24 cellular contexts compared by ENCODE assay signal in the genomic region with DNA sequence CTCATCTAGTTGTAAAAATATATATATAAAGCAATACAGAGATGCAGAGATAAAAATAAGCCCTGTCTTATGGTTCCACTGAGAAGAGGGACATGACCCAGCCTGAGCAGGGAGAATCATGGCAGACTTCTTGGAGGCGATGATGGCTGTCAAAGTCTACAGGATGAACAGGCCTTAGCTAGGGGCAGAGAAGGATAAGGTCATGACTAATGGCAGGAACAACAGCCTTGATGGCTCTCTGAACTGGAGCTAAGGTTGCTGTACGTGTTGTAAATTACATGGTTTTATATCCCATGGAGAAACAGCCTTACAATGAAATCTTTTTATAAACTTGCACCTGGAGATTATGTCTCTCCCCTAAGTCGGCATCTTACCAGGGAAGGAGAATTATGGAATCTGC. TPM values are rescaled to one million over a fixed set of nuclear protein-coding genes. Genes with fewer than 3 reads are reported as not detected.
DNase-seq lines count a peak whose midpoint lies in the region; ATAC-seq, FAIRE-seq and TF ChIP-seq lines count a peak whose summit lies in the region.
"Had no signal": no experiment of that assay in that cellular context is flagged by ENCODE, and none has a peak within 500 bp of the region (broad histone marks: within the 10 kb centered on the region; RNA-seq: fewer than 3 reads in every experiment).

No MANE protein-coding gene starts in this region.

- H3K9me3 Mint-ChIP-seq in astrocyte (ENCODE audit: unreplicated experiment) (peaks cover 3% of the 10 kb centered on the region), HFFc6 (peaks cover 4% of the 10 kb centered on the region; the same call in 1 of the 2 replicates)
- H3K9me3 Mint-ChIP-seq in naive thymus-derived CD8-positive, alpha-beta T cell: peaks cover 0 to 21% (median 1%) of the 10 kb centered on the region in 9 donors
- H3K9me3 Mint-ChIP-seq: central memory CD8-positive, alpha-beta T cell had no signal

- WGBS in testis, 2 donors: 94 to 96% methylated on average over 3 of the region's 3 CpGs

- TF ChIP-seq POLR2A in testis (IDR thresholded peaks at IDR 0.05): no peak

- BruUV-seq in PC-3 (replicated peaks; lab: Mats Ljungman, UMichigan) (no TSS peak), A673 (replicated peaks; lab: Mats Ljungman, UMichigan) (no TSS peak)

- no peaks in the 10 kb centered on the region for H3K9me2 ChIP-seq in PC-3 (replicated peaks; ENCODE audit: low read length)

- H3K9me3 ChIP-seq in BLaER1 treated with 17β-estradiol and CSF1 and Interleukin-3, amounts not matched to agents 10 nM and 100 nM (replicated peaks in 1 of 11): peaks cover 19 to 29% (median 25%) of the 10 kb centered on the region in 11 experiments
- H3K9me3 ChIP-seq in astrocyte (ENCODE audit: insufficient read depth, low read depth, low read length) (no peaks in the 10 kb centered on the region), PC-3 (ENCODE audit: low read length) (no peaks in the 10 kb centered on the region), testis (no peaks in the 10 kb centered on the region), A673 (ENCODE audit: low read depth, low read length, poor library complexity, severe bottlenecking) (no peaks in the 10 kb centered on the region)
- H3K9me3 ChIP-seq: ovary had no signal

- H3K27ac Mint-ChIP-seq in astrocyte (ENCODE audit: unreplicated experiment): peak overlapping the region; percentile 55
- H3K27ac Mint-ChIP-seq in naive thymus-derived CD8-positive, alpha-beta T cell: peak overlapping the region in 7 of 10 donors; percentile 15 to 70 (median 36)
- H3K27ac Mint-ChIP-seq in HFFc6: no peak overlapping the region
- H3K27ac Mint-ChIP-seq: activated naive CD8-positive, alpha-beta T cell treated with anti-CD3 and anti-CD28 coated beads, Interleukin-2, amount 10 ng/mL, durations not matched to agents 7 days and 5 days had no signal

- H3K4me3 Mint-ChIP-seq in astrocyte (ENCODE audit: unreplicated experiment): no peak overlapping the region
- no peak overlapping the region for H3K4me3 Mint-ChIP-seq in naive thymus-derived CD8-positive, alpha-beta T cell
- no peak overlapping the region for H3K4me3 Mint-ChIP-seq in HFFc6
- H3K4me3 Mint-ChIP-seq: activated naive CD8-positive, alpha-beta T cell treated with anti-CD3 and anti-CD28 coated beads, Interleukin-2, amount 10 ng/mL, durations not matched to agents 7 days and 5 days; central memory CD8-positive, alpha-beta T cell had no signal

- no peak overlapping the region for H3K4me3 ChIP-seq in BLaER1 treated with 17β-estradiol and CSF1 and Interleukin-3, amounts not matched to agents 10 nM and 100 nM
- H3K4me3 ChIP-seq in GM12865 (ENCODE audit: low read depth, low read length) (peak overlapping the region; percentile 34), astrocyte (ENCODE audit: insufficient read depth, low read depth, low read length) (no peak overlapping the region), PC-3 (ENCODE audit: low read length) (no peak overlapping the region), testis (no peak overlapping the region), A673 (ENCODE audit: low read depth, low read length, poor library complexity, severe bottlenecking) (no peak overlapping the region)
- H3K4me3 ChIP-seq: dorsolateral prefrontal cortex, ovary, smooth muscle cell had no signal

- POLR2A ChIA-PET in naive thymus-derived CD8-positive, alpha-beta T cell (lab: Charles Lee): no interaction called here
- POLR2A ChIA-PET in PC-3 (lab: Charles Lee; ENCODE audit: unreplicated experiment) (no interaction called here), A673 (lab: Charles Lee; ENCODE audit: low non-redundant PET) (no interaction called here)

- H3K27me3 Mint-ChIP-seq in astrocyte (ENCODE audit: low read depth, unreplicated experiment) (no peaks in the 10 kb centered on the region), HFFc6 (ENCODE audit: insufficient read depth) (no peaks in the 10 kb centered on the region; the same call in 1 of the 2 replicates)
- H3K27me3 Mint-ChIP-seq in naive thymus-derived CD8-positive, alpha-beta T cell: no peaks in the 10 kb centered on the region
- H3K27me3 Mint-ChIP-seq: activated naive CD8-positive, alpha-beta T cell treated with anti-CD3 and anti-CD28 coated beads, Interleukin-2, amount 10 ng/mL, durations not matched to agents 7 days and 5 days; central memory CD8-positive, alpha-beta T cell had no signal

- H3K79me2 ChIP-seq in astrocyte (ENCODE audit: insufficient read depth, low read length) (peaks cover 92% of the 10 kb centered on the region), PC-3 (ENCODE audit: low read length) (no peaks in the 10 kb centered on the region)

- FAIRE-seq in astrocyte (lab: Jason Lieb, UNC): no peak
- FAIRE-seq: endothelial cell of umbilical vein, HTR-8/SVneo, keratinocyte had no signal

- peak overlapping the region; percentile 57 to 85 (median 79) for H3K4me2 ChIP-seq in BLaER1 treated with 17β-estradiol and CSF1 and Interleukin-3, amounts not matched to agents 10 nM and 100 nM
- H3K4me2 ChIP-seq in astrocyte (ENCODE audit: low read length) (no peak overlapping the region), PC-3 (ENCODE audit: low read length) (no peak overlapping the region)
- H3K4me2 ChIP-seq: smooth muscle cell had no signal

- H3K9ac ChIP-seq in BLaER1 treated with 17β-estradiol and CSF1 and Interleukin-3, amounts not matched to agents 10 nM and 100 nM: no peak overlapping the region
- H3K9ac ChIP-seq in astrocyte (ENCODE audit: low read length) (no peak overlapping the region), PC-3 (ENCODE audit: low read length) (no peak overlapping the region)

- DNase-seq in GM12865 (ENCODE audit: low read depth): no peak
- no peak for DNase-seq in astrocyte (ENCODE audit: low read depth)
- no peak for DNase-seq in naive thymus-derived CD8-positive, alpha-beta T cell
- DNase-seq in PC-3: no peak
- DNase-seq in testis: no peak
- DNase-seq in HFFc6: no peak
- no peak for DNase-seq in A673 (ENCODE audit: low spot score)
- DNase-seq: activated CD4-positive, alpha-beta T cell treated with anti-CD3 and anti-CD28 coated beads, Interleukin-2, amount 50 U/mL, for 1 hour; activated naive CD8-positive, alpha-beta T cell treated with anti-CD3 and anti-CD28 coated beads, Interleukin-2, amount 10 ng/mL, durations not matched to agents 7 days and 5 days; KBM-7; midbrain; NCI-H1417 treated with DMSO at 0.1 percent for 48 hours; NCI-H774; Right ventricle myocardium superior; stimulated activated CD4-positive, alpha-beta T cell treated with anti-CD3 and anti-CD28 coated beads, Interleukin-2, amount 100 ng/mL, for 24 hours had no signal

- peaks cover 53 to 76% (median 72%) of the 10 kb centered on the region in 10 experiments for H3K4me1 ChIP-seq in BLaER1 treated with 17β-estradiol and CSF1 and Interleukin-3, amounts not matched to agents 10 nM and 100 nM
- H3K4me1 ChIP-seq in astrocyte (ENCODE audit: insufficient read depth, low read length) (no peaks in the 10 kb centered on the region), PC-3 (ENCODE audit: insufficient read depth, low read length) (no peaks in the 10 kb centered on the region), testis (peaks cover 18% of the 10 kb centered on the region), A673 (ENCODE audit: insufficient read depth, low read length, poor library complexity, severe bottlenecking) (peaks cover 6% of the 10 kb centered on the region)

- ATAC-seq in naive thymus-derived CD8-positive, alpha-beta T cell: no peak
- no peak for ATAC-seq in PC-3

- CTCF ChIA-PET in PC-3 (lab: Charles Lee) (no interaction called here), A673 (lab: Charles Lee) (no interaction called here)

- H3K27ac ChIP-seq in BLaER1 treated with 17β-estradiol and CSF1 and Interleukin-3, amounts not matched to agents 10 nM and 100 nM: peak overlapping the region in 8 of 11 experiments; percentile 5 to 69 (median 32); a peak in 11 of 22 replicates
- H3K27ac ChIP-seq in astrocyte (ENCODE audit: low read depth, low read length) (no peak overlapping the region), PC-3 (ENCODE audit: low read length) (no peak overlapping the region), testis (peak overlapping the region in 1 of 2 donors; percentile 78), A673 (ENCODE audit: low read depth, low read length, poor library complexity, severe bottlenecking) (no peak overlapping the region)
- H3K27ac ChIP-seq: C4-2B had no signal

- H3K4me1 Mint-ChIP-seq in astrocyte (ENCODE audit: low read depth, unreplicated experiment) (peaks cover 16% of the 10 kb centered on the region), HFFc6 (ENCODE audit: low read depth) (peaks cover 13% of the 10 kb centered on the region)
- H3K4me1 Mint-ChIP-seq in naive thymus-derived CD8-positive, alpha-beta T cell: peaks cover 35 to 83% (median 76%) of the 10 kb centered on the region in 4 donors

- peaks cover 16 to 82% (median 42%) of the 10 kb centered on the region in 11 experiments; a peak in 20 of 22 replicates for H4K20me1 ChIP-seq in BLaER1 treated with 17β-estradiol and CSF1 and Interleukin-3, amounts not matched to agents 10 nM and 100 nM
- H4K20me1 ChIP-seq in astrocyte (ENCODE audit: insufficient read depth, low read length) (peaks cover 82% of the 10 kb centered on the region), PC-3 (ENCODE audit: low read length) (no peaks in the 10 kb centered on the region)

- H3K36me3 Mint-ChIP-seq in astrocyte (ENCODE audit: low read depth, unreplicated experiment) (peaks cover 22% of the 10 kb centered on the region), HFFc6 (ENCODE audit: low read depth) (peaks cover 8% of the 10 kb centered on the region; the same call in 1 of the 2 replicates)
- H3K36me3 Mint-ChIP-seq in naive thymus-derived CD8-positive, alpha-beta T cell: peaks cover 6 to 23% (median 20%) of the 10 kb centered on the region in 3 donors

- TF ChIP-seq CTCF in GM12865 (IDR thresholded peaks at IDR 0.05; ENCODE audit: insufficient read depth, low read depth, low read length, missing control alignments) (no peak), astrocyte (IDR thresholded peaks at IDR 0.05; ENCODE audit: insufficient read depth, low read depth, low read length) (no peak), PC-3 (conservative IDR thresholded peaks at IDR 0.05; ENCODE audit: low read depth, low read length) (no peak), testis (IDR thresholded peaks at IDR 0.05) (no peak), HFFc6 (IDR thresholded peaks at IDR 0.05) (no peak), A673 (conservative IDR thresholded peaks at IDR 0.05; ENCODE audit: low read depth, low read length) (no peak)

- intact Hi-C loops in PC-3 (cut with micrococcal nuclease) (no loop called here), testis (cut with DNase I; ENCODE audit: low total_unique reads) (no loop called here), A673 (cut with micrococcal nuclease; ENCODE audit: unreplicated experiment) (no loop called here)

- H3F3A ChIP-seq in PC-3 (ENCODE audit: low read length, unreplicated experiment): no peaks in the 10 kb centered on the region

- H2AFZ ChIP-seq in astrocyte (ENCODE audit: low read depth, low read length) (no peak overlapping the region), PC-3 (ENCODE audit: low read length) (no peak overlapping the region)

- no peaks in the 10 kb centered on the region for H3K27me3 ChIP-seq in BLaER1 treated with 17β-estradiol and CSF1 and Interleukin-3, amounts not matched to agents 10 nM and 100 nM
- no peaks in the 10 kb centered on the region for H3K27me3 ChIP-seq in astrocyte (ENCODE audit: insufficient read depth, low read length)
- H3K27me3 ChIP-seq in PC-3 (ENCODE audit: low read length): no peaks in the 10 kb centered on the region
- no peaks in the 10 kb centered on the region for H3K27me3 ChIP-seq in testis
- no peaks in the 10 kb centered on the region for H3K27me3 ChIP-seq in A673 (replicated peaks; ENCODE audit: insufficient read depth, low read depth, low read length, poor library complexity)
- H3K27me3 ChIP-seq: dorsolateral prefrontal cortex, ovary had no signal

- H3K36me3 ChIP-seq in BLaER1 treated with 17β-estradiol and CSF1 and Interleukin-3, amounts not matched to agents 10 nM and 100 nM: peaks cover 14 to 47% (median 29%) of the 10 kb centered on the region in 11 experiments
- H3K36me3 ChIP-seq in astrocyte (ENCODE audit: insufficient read depth, low read length) (no peaks in the 10 kb centered on the region), PC-3 (ENCODE audit: low read depth, low read length) (peaks cover 3% of the 10 kb centered on the region; the same call in 1 of the 2 replicates), testis (ENCODE audit: low read depth, missing control alignments) (no peaks in the 10 kb centered on the region), A673 (ENCODE audit: insufficient read depth, low read length, poor library complexity, severe bottlenecking) (no peaks in the 10 kb centered on the region)
- H3K36me3 ChIP-seq: ovary had no signal

RNA-seq across cellular contexts. Expression of a gene that starts 32.4 kb away (rescaled TPM):
- total RNA-seq in astrocyte: 105 and 122 TPM in 2 replicates
- total RNA-seq in naive thymus-derived CD8-positive, alpha-beta T cell: 100 to 1,000 TPM; 125 to 141 TPM
- polyA plus RNA-seq in naive thymus-derived CD8-positive, alpha-beta T cell: 100 to 1,000 TPM; 107 to 148 (median 116) TPM
- total RNA-seq in PC-3 (2014; rRNA removed): 13.2 and 13.3 TPM in 2 replicates
- total RNA-seq in testis: 100 to 1,000 TPM; 100 to 103 TPM
- 40.7 TPM for polyA plus RNA-seq in testis (ENCODE audit: insufficient read depth, low read depth, low replicate concordance)
- total RNA-seq in HFFc6 (2021; fragmentation: NEBNext Ultra II Directional; extraction: Animal tissue kit (Norgen Biotek cat#: 25700)): 10 to 100 TPM; 31.9 to 43.4 (median 37.9) TPM
- total RNA-seq in A673 (2021): 15.3 and 21.9 TPM in 2 replicates

Comparison
In these comparisons a context has a peak if more than half of its experiments do, and no peak if none do; other contexts are left out.
1. H3K27ac ChIP-seq: peak in BLaER1 treated with 17β-estradiol and CSF1 and Interleukin-3, amounts not matched to agents 10 nM and 100 nM (8 of 11); none in astrocyte (single experiment), PC-3 (single experiment) and A673 (single experiment).
2. H3K4me2 ChIP-seq: peak in BLaER1 treated with 17β-estradiol and CSF1 and Interleukin-3, amounts not matched to agents 10 nM and 100 nM (11 of 11); none in astrocyte (single experiment) and PC-3 (single experiment).